8 cellular contexts compared by ENCODE assay signal in the genomic region with DNA sequence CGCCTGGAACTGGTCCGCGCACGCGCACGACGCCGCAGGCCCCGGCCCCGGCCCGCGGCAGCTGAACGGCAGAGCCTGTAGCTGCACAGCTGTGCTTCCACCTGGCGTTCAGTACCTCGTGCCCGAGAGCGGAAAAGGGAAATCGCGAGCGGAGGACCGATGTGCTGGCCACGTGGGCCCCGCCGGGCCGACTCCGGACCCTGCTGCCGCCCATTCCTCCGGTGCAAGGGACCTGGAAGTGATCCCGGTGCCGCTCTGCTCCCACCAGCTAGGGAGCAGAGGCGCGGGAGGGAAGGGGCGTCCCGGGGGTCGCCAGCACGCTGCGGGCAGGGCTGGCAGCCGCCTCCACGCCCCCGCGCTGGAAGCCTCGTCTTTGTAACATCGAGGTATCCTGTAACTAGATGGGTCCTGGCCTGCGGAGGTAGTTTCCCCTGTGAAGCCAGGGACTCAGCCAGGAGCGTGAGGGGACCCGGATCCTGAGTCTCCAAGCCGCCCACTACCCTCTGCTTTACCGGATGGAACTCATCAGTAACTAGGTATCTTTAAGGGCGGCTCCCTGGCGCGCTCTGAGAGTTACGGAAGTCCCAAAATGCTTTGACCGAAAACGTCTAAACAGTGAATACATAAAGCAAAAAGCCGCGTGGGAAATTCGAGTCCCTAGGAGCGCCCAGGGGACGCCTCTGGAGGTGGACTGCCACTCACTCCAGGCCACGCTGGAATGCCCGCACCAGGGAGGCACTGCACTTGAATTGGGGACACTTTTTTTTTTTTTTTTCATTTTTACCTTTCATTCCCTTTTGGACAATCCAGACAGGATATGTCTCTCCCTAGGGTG. TPM values are rescaled to one million over a fixed set of nuclear protein-coding genes. Genes with fewer than 3 reads are reported as not detected.
DNase-seq lines count a peak whose midpoint lies in the region; ATAC-seq and TF ChIP-seq lines count a peak whose summit lies in the region.

No MANE protein-coding gene starts in this region.

- intact Hi-C loops in lower lobe of right lung (cut with DNase I) = no loop called here

- POLR2A ChIA-PET in WTC11 (lab: Charles Lee) = interaction anchor here (0.5 to 1.3 kb wide), 5 partner anchors 10 to 188 kb away, joined by 3 to 6 read pairs (median 3); no protein-coding TSS in a partner anchor

- peak; percentile 49 for ATAC-seq in HG03066 (IDR thresholded peaks at IDR 0.05; ENCODE audit: low read depth, unreplicated experiment)
- peak; percentile 76 for ATAC-seq in WTC11
- ATAC-seq in lower lobe of right lung = peak; percentile 80 to 90

- H3K4me1 ChIP-seq in lower lobe of right lung = peaks cover 43% of the 10 kb centered on the region

- peaks cover 18% of the 10 kb centered on the region for H3K4me1 Mint-ChIP-seq in WTC11

- TF ChIP-seq CTCF in WTC11 (IDR thresholded peaks at IDR 0.05) = no peak
- peak; percentile 5 for TF ChIP-seq CTCF in lower lobe of right lung (IDR thresholded peaks at IDR 0.05)

- H3K9me3 Mint-ChIP-seq in WTC11 = no peaks in the 10 kb centered on the region

- H3K27ac ChIP-seq in cingulate gyrus (ENCODE audit: low read depth, low read length) (peak overlapping the region; percentile 88), lower lobe of right lung (peak overlapping the region; percentile 95)

- DNase-seq in activated T-cell treated with anti-CD3 and anti-CD28 coated beads for 1 hour (ENCODE audit: low read depth) (peak; percentile 89), NCI-H2196 treated with DMSO at 0.1 percent for 48 hours (lab: John Stamatoyannopoulos, UW; ENCODE audit: unreplicated experiment) (peak; percentile 96), WTC11 (ENCODE audit: low spot score) (peak; percentile 87), lower lobe of right lung (peak; percentile 94)
- no peak for DNase-seq in activated T-cell treated with anti-CD3 and anti-CD28 coated beads, Interleukin-2, amount 50 U/mL, for 1 hour
- peak; percentile 55 to 93 (median 91) for DNase-seq in stimulated activated CD4-positive, alpha-beta T cell treated with anti-CD3 and anti-CD28 coated beads, TNF-alpha, amount 100 ng/mL, for 4 hours (ENCODE audit: low read depth in 3 of 3)

- H3K27me3 ChIP-seq in lower lobe of right lung (ENCODE audit: low read depth) = no peaks in the 10 kb centered on the region

- CTCF ChIA-PET in WTC11 (lab: Charles Lee) = interaction anchor here (0.5 to 5.7 kb wide), 4 partner anchors 14 to 893 kb away, joined by 3 to 41 read pairs (median 12); no protein-coding TSS in a partner anchor

- peak overlapping the region; percentile 79 for H3K4me3 ChIP-seq in lower lobe of right lung

- peaks cover 8% of the 10 kb centered on the region for H3K36me3 Mint-ChIP-seq in WTC11

- peaks cover 11% of the 10 kb centered on the region for H3K36me3 ChIP-seq in lower lobe of right lung

- peaks cover 22% of the 10 kb centered on the region for H3K27me3 Mint-ChIP-seq in WTC11 (ENCODE audit: low read depth)

- H3K4me3 Mint-ChIP-seq in WTC11 = peak overlapping the region; percentile 61

- no peak overlapping the region for H3K27ac Mint-ChIP-seq in WTC11

- H3K9me3 ChIP-seq in lower lobe of right lung = no peaks in the 10 kb centered on the region

TF ChIP-seq in WTC11, 78 proteins besides CTCF, POLR2A, EP300 and RAD21 (continues in another document):
- TF ChIP-seq CREM (CRISPR knock-in tag; IDR thresholded peaks at IDR 0.05) (peak; percentile 88), ZNF219 (CRISPR knock-in tag; IDR thresholded peaks at IDR 0.05; ENCODE audit: borderline replicate concordance) (peak; percentile 77; the same call in 1 of the 2 replicates), TP53 (CRISPR knock-in tag; IDR thresholded peaks at IDR 0.05) (peak; percentile 91; the same call in 1 of the 2 replicates), NR2C2 (CRISPR knock-in tag; IDR thresholded peaks at IDR 0.05) (peak; percentile 77), GRHL2 (CRISPR knock-in tag; IDR thresholded peaks at IDR 0.05; ENCODE audit: insufficient replicate concordance, severe bottlenecking) (no peak), NR1H2 (CRISPR knock-in tag; IDR thresholded peaks at IDR 0.05) (peak; percentile 87; the same call in 1 of the 2 replicates), FOXK1 (CRISPR knock-in tag; IDR thresholded peaks at IDR 0.05) (peak; percentile 92), ESRRA (CRISPR knock-in tag; IDR thresholded peaks at IDR 0.05; ENCODE audit: borderline replicate concordance) (peak; percentile 96; the same call in 1 of the 2 replicates), ZBTB21 (CRISPR knock-in tag; IDR thresholded peaks at IDR 0.05; ENCODE audit: borderline replicate concordance) (peak; percentile 84; the same call in 1 of the 2 replicates), FOXP1 (CRISPR knock-in tag; IDR thresholded peaks at IDR 0.05; ENCODE audit: borderline replicate concordance) (peak; percentile 99), SMAD3 (CRISPR knock-in tag; IDR thresholded peaks at IDR 0.05; ENCODE audit: borderline replicate concordance) (peak; percentile 97), SOX15 (CRISPR knock-in tag; IDR thresholded peaks at IDR 0.05) (no peak), GTF2I (CRISPR knock-in tag; conservative IDR thresholded peaks at IDR 0.05) (no peak), ZNF671 (CRISPR knock-in tag; IDR thresholded peaks at IDR 0.05) (no peak), ATF1 (CRISPR knock-in tag; IDR thresholded peaks at IDR 0.05) (peak; percentile 62; the same call in 1 of the 2 replicates)
- TF ChIP-seq, protein P1, sequence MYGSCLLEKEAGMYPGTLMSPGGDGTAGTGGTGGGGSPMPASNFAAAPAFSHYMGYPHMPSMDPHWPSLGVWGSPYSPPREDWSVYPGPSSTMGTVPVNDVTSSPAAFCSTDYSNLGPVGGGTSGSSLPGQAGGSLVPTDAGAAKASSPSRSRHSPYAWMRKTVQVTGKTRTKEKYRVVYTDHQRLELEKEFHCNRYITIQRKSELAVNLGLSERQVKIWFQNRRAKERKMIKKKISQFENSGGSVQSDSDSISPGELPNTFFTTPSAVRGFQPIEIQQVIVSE (CRISPR knock-in tag; IDR thresholded peaks at IDR 0.05; ENCODE audit: borderline replicate concordance) = no peak
- TF ChIP-seq, protein P2, sequence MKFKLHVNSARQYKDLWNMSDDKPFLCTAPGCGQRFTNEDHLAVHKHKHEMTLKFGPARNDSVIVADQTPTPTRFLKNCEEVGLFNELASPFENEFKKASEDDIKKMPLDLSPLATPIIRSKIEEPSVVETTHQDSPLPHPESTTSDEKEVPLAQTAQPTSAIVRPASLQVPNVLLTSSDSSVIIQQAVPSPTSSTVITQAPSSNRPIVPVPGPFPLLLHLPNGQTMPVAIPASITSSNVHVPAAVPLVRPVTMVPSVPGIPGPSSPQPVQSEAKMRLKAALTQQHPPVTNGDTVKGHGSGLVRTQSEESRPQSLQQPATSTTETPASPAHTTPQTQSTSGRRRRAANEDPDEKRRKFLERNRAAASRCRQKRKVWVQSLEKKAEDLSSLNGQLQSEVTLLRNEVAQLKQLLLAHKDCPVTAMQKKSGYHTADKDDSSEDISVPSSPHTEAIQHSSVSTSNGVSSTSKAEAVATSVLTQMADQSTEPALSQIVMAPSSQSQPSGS (CRISPR knock-in tag; IDR thresholded peaks at IDR 0.05; ENCODE audit: borderline replicate concordance, low read depth) = peak; percentile 79
- TF ChIP-seq, protein P3, sequence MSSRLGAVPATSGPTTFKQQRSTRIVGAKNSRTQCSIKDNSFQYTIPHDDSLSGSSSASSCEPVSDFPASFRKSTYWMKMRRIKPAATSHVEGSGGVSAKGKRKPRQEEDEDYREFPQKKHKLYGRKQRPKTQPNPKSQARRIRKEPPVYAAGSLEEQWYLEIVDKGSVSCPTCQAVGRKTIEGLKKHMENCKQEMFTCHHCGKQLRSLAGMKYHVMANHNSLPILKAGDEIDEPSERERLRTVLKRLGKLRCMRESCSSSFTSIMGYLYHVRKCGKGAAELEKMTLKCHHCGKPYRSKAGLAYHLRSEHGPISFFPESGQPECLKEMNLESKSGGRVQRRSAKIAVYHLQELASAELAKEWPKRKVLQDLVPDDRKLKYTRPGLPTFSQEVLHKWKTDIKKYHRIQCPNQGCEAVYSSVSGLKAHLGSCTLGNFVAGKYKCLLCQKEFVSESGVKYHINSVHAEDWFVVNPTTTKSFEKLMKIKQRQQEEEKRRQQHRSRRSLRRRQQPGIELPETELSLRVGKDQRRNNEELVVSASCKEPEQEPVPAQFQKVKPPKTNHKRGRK (CRISPR knock-in tag; IDR thresholded peaks at IDR 0.05; ENCODE audit: borderline replicate concordance) = 0 out of 2 replicates have a peak, but pooled peaks have one; percentile 52
- TF ChIP-seq, protein P4, sequence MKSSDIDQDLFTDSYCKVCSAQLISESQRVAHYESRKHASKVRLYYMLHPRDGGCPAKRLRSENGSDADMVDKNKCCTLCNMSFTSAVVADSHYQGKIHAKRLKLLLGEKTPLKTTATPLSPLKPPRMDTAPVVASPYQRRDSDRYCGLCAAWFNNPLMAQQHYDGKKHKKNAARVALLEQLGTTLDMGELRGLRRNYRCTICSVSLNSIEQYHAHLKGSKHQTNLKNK (CRISPR knock-in tag; IDR thresholded peaks at IDR 0.05) = no peak
- TF ChIP-seq, protein P5, sequence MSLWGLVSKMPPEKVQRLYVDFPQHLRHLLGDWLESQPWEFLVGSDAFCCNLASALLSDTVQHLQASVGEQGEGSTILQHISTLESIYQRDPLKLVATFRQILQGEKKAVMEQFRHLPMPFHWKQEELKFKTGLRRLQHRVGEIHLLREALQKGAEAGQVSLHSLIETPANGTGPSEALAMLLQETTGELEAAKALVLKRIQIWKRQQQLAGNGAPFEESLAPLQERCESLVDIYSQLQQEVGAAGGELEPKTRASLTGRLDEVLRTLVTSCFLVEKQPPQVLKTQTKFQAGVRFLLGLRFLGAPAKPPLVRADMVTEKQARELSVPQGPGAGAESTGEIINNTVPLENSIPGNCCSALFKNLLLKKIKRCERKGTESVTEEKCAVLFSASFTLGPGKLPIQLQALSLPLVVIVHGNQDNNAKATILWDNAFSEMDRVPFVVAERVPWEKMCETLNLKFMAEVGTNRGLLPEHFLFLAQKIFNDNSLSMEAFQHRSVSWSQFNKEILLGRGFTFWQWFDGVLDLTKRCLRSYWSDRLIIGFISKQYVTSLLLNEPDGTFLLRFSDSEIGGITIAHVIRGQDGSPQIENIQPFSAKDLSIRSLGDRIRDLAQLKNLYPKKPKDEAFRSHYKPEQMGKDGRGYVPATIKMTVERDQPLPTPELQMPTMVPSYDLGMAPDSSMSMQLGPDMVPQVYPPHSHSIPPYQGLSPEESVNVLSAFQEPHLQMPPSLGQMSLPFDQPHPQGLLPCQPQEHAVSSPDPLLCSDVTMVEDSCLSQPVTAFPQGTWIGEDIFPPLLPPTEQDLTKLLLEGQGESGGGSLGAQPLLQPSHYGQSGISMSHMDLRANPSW (CRISPR knock-in tag; conservative IDR thresholded peaks at IDR 0.05; ENCODE audit: low read depth) = no peak

RNA-seq across cellular contexts. Expression of gene ODC1, which starts 0.7 kb away (rescaled TPM):
- 42.3 to 46.6 TPM (median 42.8 TPM) in 3 replicates for total RNA-seq in WTC11 (2021)
- 30.1 TPM for total RNA-seq in lower lobe of right lung
